15 cellular contexts compared by ENCODE assay signal in the genomic region with DNA sequence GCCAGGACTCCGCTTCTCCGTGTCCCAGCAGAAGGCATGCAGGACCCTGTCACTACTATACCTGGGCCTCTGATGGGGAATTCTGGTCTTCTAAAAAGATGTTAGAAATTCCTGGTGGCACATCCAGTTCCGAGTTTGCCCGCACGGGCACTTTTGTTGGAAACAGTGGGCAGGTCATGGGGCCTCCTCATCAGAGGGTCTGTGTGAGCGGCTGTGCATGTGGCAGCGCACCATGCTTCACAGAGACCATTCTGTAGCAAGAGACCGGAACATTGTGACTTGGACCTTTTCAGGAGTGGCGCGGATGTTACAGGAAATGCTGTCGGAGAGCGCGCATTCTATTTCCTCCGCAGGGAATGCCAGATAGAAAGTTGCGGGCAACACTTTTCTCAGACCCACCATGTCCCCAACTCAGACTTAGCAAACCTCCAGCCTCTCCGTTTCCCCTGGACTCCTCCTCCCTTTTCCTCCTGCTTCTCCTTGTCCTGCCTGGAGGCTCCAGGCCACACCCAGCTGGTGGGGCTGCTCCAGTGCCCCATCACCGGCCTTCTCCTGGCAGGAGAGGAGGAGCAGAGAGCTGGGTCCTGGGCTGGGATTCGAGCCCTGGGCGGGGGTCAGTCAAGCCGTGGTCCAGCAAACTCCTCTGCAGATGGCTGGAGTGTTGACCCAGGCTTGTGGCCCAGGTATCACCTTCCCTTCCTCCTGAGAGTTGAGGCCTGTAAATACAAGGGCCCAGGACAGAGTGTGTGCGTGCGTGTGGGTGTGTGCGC. TPM values are rescaled to one million over a fixed set of nuclear protein-coding genes. Genes with fewer than 3 reads are reported as not detected.
DNase-seq lines count a peak whose midpoint lies in the region; ATAC-seq and TF ChIP-seq lines count a peak whose summit lies in the region.
"Had no signal": no experiment of that assay in that cellular context is flagged by ENCODE, and none has a peak within 500 bp of the region (broad histone marks: within the 10 kb centered on the region; RNA-seq: fewer than 3 reads in every experiment).

No MANE protein-coding gene starts in this region.

- H3K56ac ChIP-seq in H9 (ENCODE audit: insufficient read length, low read depth, low read length) = no peak overlapping the region

- H2BK120ac ChIP-seq in H9 (ENCODE audit: low read depth, low read length, poor library complexity, severe bottlenecking) = no peak overlapping the region
- H2BK120ac ChIP-seq in mesenchymal stem cell (ENCODE audit: low read depth, low read length) = no peak overlapping the region

- H2BK12ac ChIP-seq in H9 (ENCODE audit: insufficient read length, low read depth, low read length) = no peak overlapping the region
- H2BK12ac ChIP-seq in mesenchymal stem cell (ENCODE audit: low read length in 2 of 2) = peak overlapping the region; percentile 11 to 37

- H3K36me3 Mint-ChIP-seq in H9 (ENCODE audit: insufficient read depth in 1 of 3, low read depth in 3 of 3) = peaks cover 7 to 37% (median 24%) of the 10 kb centered on the region in 3 experiments; a peak in 5 of 7 replicates
- peaks cover 93% of the 10 kb centered on the region for H3K36me3 Mint-ChIP-seq in stimulated activated effector memory CD8-positive, alpha-beta T cell treated with anti-CD3 and anti-CD28 coated beads, Interleukin-12 subunit alpha, Interleukin-12 subunit beta, amount 100 ng/mL, for 72 hours
- peaks cover 51% of the 10 kb centered on the region for H3K36me3 Mint-ChIP-seq in activated CD4-positive, alpha-beta T cell treated with anti-CD3 and anti-CD28 coated beads for 36 hours (ENCODE audit: low read depth)

- peaks cover 0 to 7% of the 10 kb centered on the region in 2 donors for H3K36me3 ChIP-seq in adrenal gland (replicated peaks in 1 of 2)
- H3K36me3 ChIP-seq in mesenchymal stem cell (ENCODE audit: control insufficient read depth in 1 of 2, insufficient read depth in 2 of 2, low read depth in 1 of 2, low read length in 2 of 2) = peaks cover 35 to 36% of the 10 kb centered on the region in 2 experiments

- H3K27ac Mint-ChIP-seq in H9 = peak overlapping the region in 2 of 3 experiments; percentile 66 to 74; a peak in 3 of 7 replicates
- peak overlapping the region; percentile 60 for H3K27ac Mint-ChIP-seq in stimulated activated effector memory CD8-positive, alpha-beta T cell treated with anti-CD3 and anti-CD28 coated beads, Interleukin-12 subunit alpha, Interleukin-12 subunit beta, amount 100 ng/mL, for 72 hours
- H3K27ac Mint-ChIP-seq in activated CD4-positive, alpha-beta T cell treated with anti-CD3 and anti-CD28 coated beads for 36 hours = no peak overlapping the region

- no peak for TF ChIP-seq CTCF in H9 (conservative IDR thresholded peaks at IDR 0.05)
- no peak for TF ChIP-seq CTCF in adrenal gland (IDR thresholded peaks at IDR 0.05)

- no peak overlapping the region for H3K4ac ChIP-seq in H9 (ENCODE audit: low read depth, low read length)
- no peak overlapping the region for H3K4ac ChIP-seq in mesenchymal stem cell (ENCODE audit: low read depth in 1 of 2, low read length in 2 of 2)

- H3K4me2 ChIP-seq in H9 (ENCODE audit: insufficient read depth, insufficient read length, low read length) (no peak overlapping the region), mesenchymal stem cell (ENCODE audit: low read length, poor library complexity, severe bottlenecking) (no peak overlapping the region)

- H3K27me3 Mint-ChIP-seq in H9 (ENCODE audit: low read depth) = no peaks in the 10 kb centered on the region
- no peaks in the 10 kb centered on the region for H3K27me3 Mint-ChIP-seq in activated CD4-positive, alpha-beta T cell treated with anti-CD3 and anti-CD28 coated beads for 36 hours

- POLR2A ChIA-PET in activated CD4-positive, alpha-beta T cell treated with anti-CD3 and anti-CD28 coated beads for 36 hours (lab: Charles Lee) = no interaction called here

- no peak overlapping the region for H2BK20ac ChIP-seq in H9 (ENCODE audit: low read depth, low read length, poor library complexity, severe bottlenecking)

- H3K23me2 ChIP-seq in H9 (ENCODE audit: insufficient read length, low read depth, low read length, poor library complexity, severe bottlenecking) = no peaks in the 10 kb centered on the region

- H3K4me1 ChIP-seq in H9 (ENCODE audit: insufficient read depth, low read length) (no peaks in the 10 kb centered on the region; the same call in 1 of the 2 replicates), adrenal gland (replicated peaks in 1 of 2) (peaks cover 0 to 41% of the 10 kb centered on the region in 2 donors), mesenchymal stem cell (ENCODE audit: control insufficient read depth, insufficient read depth, low read depth, low read length) (peaks cover 14% of the 10 kb centered on the region)
- H3K4me1 ChIP-seq: foreskin keratinocyte had no signal

- H3K9me3 ChIP-seq in H9 (ENCODE audit: control insufficient read depth, low read depth, low read length) (no peaks in the 10 kb centered on the region), adrenal gland (replicated peaks in 1 of 3) (no peaks in the 10 kb centered on the region), mesenchymal stem cell (ENCODE audit: control insufficient read depth, low read length) (no peaks in the 10 kb centered on the region)

- no peak overlapping the region for H2AFZ ChIP-seq in H9 (ENCODE audit: low read length)
- no peak overlapping the region for H2AFZ ChIP-seq in mesenchymal stem cell (ENCODE audit: low read depth, low read length)

- H4K91ac ChIP-seq in H9 (ENCODE audit: insufficient read length, low read depth, low read length) = no peak overlapping the region
- H4K91ac ChIP-seq in mesenchymal stem cell (ENCODE audit: low read length) = peak overlapping the region; percentile 79

- intact Hi-C loops in adrenal gland (cut with DNase I) = loop anchor here in 1 of 2 donors (10.0 kb wide), 1 partner anchor 102 kb away; no protein-coding TSS in a partner anchor
- intact Hi-C loops in activated CD4-positive, alpha-beta T cell treated with anti-CD3 and anti-CD28 coated beads for 36 hours (cut with DNase I, micrococcal nuclease) = no loop called here

- H2BK15ac ChIP-seq in H9 (ENCODE audit: low read depth, low read length) (no peak overlapping the region), mesenchymal stem cell (ENCODE audit: low read depth, poor library complexity, severe bottlenecking) (peak overlapping the region; percentile 50)

- peaks cover 4 to 6% of the 10 kb centered on the region in 2 experiments; a peak in 3 of 5 replicates for H3K9me3 Mint-ChIP-seq in H9
- no peaks in the 10 kb centered on the region for H3K9me3 Mint-ChIP-seq in stimulated activated effector memory CD8-positive, alpha-beta T cell treated with anti-CD3 and anti-CD28 coated beads, Interleukin-12 subunit alpha, Interleukin-12 subunit beta, amount 100 ng/mL, for 72 hours
- peaks cover 3% of the 10 kb centered on the region for H3K9me3 Mint-ChIP-seq in activated CD4-positive, alpha-beta T cell treated with anti-CD3 and anti-CD28 coated beads for 36 hours (ENCODE audit: low read depth)

- H2AK5ac ChIP-seq in H9 (ENCODE audit: insufficient read length, low read length) (no peak overlapping the region), mesenchymal stem cell (ENCODE audit: low read length, severe bottlenecking) (no peak overlapping the region)

- H3K4me3 ChIP-seq in adrenal gland (no peak overlapping the region), mesenchymal stem cell (ENCODE audit: insufficient read depth in 1 of 2, low read depth in 1 of 2, low read length in 2 of 2) (no peak overlapping the region)

- no peak overlapping the region for H2BK5ac ChIP-seq in H9 (ENCODE audit: insufficient read length, low read length)
- no peak overlapping the region for H2BK5ac ChIP-seq in mesenchymal stem cell (ENCODE audit: low read depth, low read length, poor library complexity, severe bottlenecking)

- peaks cover 44 to 47% of the 10 kb centered on the region in 2 experiments for H3K4me1 Mint-ChIP-seq in H9
- H3K4me1 Mint-ChIP-seq in stimulated activated effector memory CD8-positive, alpha-beta T cell treated with anti-CD3 and anti-CD28 coated beads, Interleukin-12 subunit alpha, Interleukin-12 subunit beta, amount 100 ng/mL, for 72 hours = peaks cover 74% of the 10 kb centered on the region
- peaks cover 70% of the 10 kb centered on the region for H3K4me1 Mint-ChIP-seq in activated CD4-positive, alpha-beta T cell treated with anti-CD3 and anti-CD28 coated beads for 36 hours

- H3K18ac ChIP-seq in H9 (ENCODE audit: insufficient read length, low read depth, low read length) (no peak overlapping the region), mesenchymal stem cell (ENCODE audit: low read depth in 1 of 2, low read length in 2 of 2) (peak overlapping the region; percentile 55 to 59)

- CTCF ChIA-PET in activated CD4-positive, alpha-beta T cell treated with anti-CD3 and anti-CD28 coated beads for 36 hours (lab: Charles Lee) = no interaction called here

- ATAC-seq in stimulated activated effector memory CD8-positive, alpha-beta T cell treated with anti-CD3 and anti-CD28 coated beads, Interleukin-12 subunit alpha, Interleukin-12 subunit beta, amount 100 ng/mL, for 72 hours = no peak
- no peak for ATAC-seq in activated CD4-positive, alpha-beta T cell treated with anti-CD3 and anti-CD28 coated beads for 36 hours
- ATAC-seq: activated CD4-positive, CD25-positive, alpha-beta regulatory T cell treated with anti-CD3 and anti-CD28 coated beads, Interleukin-2, amount 50 U/mL, for 24 hours had no signal

- H3K27me3 ChIP-seq in H9 (ENCODE audit: insufficient read depth, low read length) = no peaks in the 10 kb centered on the region
- no peaks in the 10 kb centered on the region for H3K27me3 ChIP-seq in adrenal gland
- no peaks in the 10 kb centered on the region for H3K27me3 ChIP-seq in mesenchymal stem cell (ENCODE audit: control insufficient read depth in 1 of 2, insufficient read depth in 1 of 2, low read length in 2 of 2)
- H3K27me3 ChIP-seq: foreskin keratinocyte had no signal

- H3K79me1 ChIP-seq in H9 (ENCODE audit: insufficient read depth, low read depth, low read length, poor library complexity, severe bottlenecking) = no peaks in the 10 kb centered on the region
- peaks cover 46% of the 10 kb centered on the region for H3K79me1 ChIP-seq in mesenchymal stem cell (replicated peaks; ENCODE audit: low read length, poor library complexity, severe bottlenecking)

- H3K23ac ChIP-seq in H9 (ENCODE audit: insufficient read length, low read depth, low read length) (no peak overlapping the region), mesenchymal stem cell (ENCODE audit: low read length in 2 of 2) (no peak overlapping the region)

- no peak overlapping the region; a peak in 1 of 5 replicates for H3K4me3 Mint-ChIP-seq in H9
- H3K4me3 Mint-ChIP-seq in stimulated activated effector memory CD8-positive, alpha-beta T cell treated with anti-CD3 and anti-CD28 coated beads, Interleukin-12 subunit alpha, Interleukin-12 subunit beta, amount 100 ng/mL, for 72 hours = no peak overlapping the region
- no peak overlapping the region for H3K4me3 Mint-ChIP-seq in activated CD4-positive, alpha-beta T cell treated with anti-CD3 and anti-CD28 coated beads for 36 hours

- H3K14ac ChIP-seq in H9 (ENCODE audit: insufficient read depth, low read length) (no peak overlapping the region; the same call in 1 of the 2 replicates), mesenchymal stem cell (ENCODE audit: low read length in 2 of 2) (no peak overlapping the region)

- H3K27ac ChIP-seq in H9 (ENCODE audit: insufficient read length, low read depth, low read length) (no peak overlapping the region), adrenal gland (peak overlapping the region in 3 of 5 donors; percentile 4 to 83 (median 64)), mesenchymal stem cell (ENCODE audit: low read length, poor library complexity, severe bottlenecking) (no peak overlapping the region)
- H3K27ac ChIP-seq: foreskin keratinocyte had no signal

- no peaks in the 10 kb centered on the region; the same call in 1 of the 2 replicates for H3K79me2 ChIP-seq in H9 (ENCODE audit: insufficient read depth, low read length)

- no peak overlapping the region for H4K5ac ChIP-seq in H9 (ENCODE audit: insufficient read length, low read depth, low read length)

- no CpG with 5 or more reads among the region's 23 CpGs for WGBS in H9 (ENCODE audit: extremely low coverage, insufficient read length, low lambda C conversion rate)
- 84 to 95% (median 89%) methylated on average over 19 to 23 of the region's 23 CpGs for WGBS in adrenal gland, 4 donors
- 89% methylated on average over 23 of the region's 23 CpGs for WGBS in mesenchymal stem cell

- no peak for TF ChIP-seq POLR2A in adrenal gland (IDR thresholded peaks at IDR 0.05)

- no peaks in the 10 kb centered on the region for H4K20me1 ChIP-seq in H9 (ENCODE audit: control insufficient read depth, insufficient read depth, insufficient read length)

- H3K9ac ChIP-seq in H9 (ENCODE audit: extremely low read depth, insufficient read length, low read length) (no peak overlapping the region), mesenchymal stem cell (ENCODE audit: low read length) (peak overlapping the region; percentile 17)

- no peak for DNase-seq in H9
- DNase-seq in adrenal gland = no peak
- DNase-seq in mesenchymal stem cell = no peak
- no peak for DNase-seq in stimulated activated effector memory CD8-positive, alpha-beta T cell treated with anti-CD3 and anti-CD28 coated beads, Interleukin-12 subunit alpha, Interleukin-12 subunit beta, amount 100 ng/mL, for 72 hours (ENCODE audit: low spot score in 2 of 2)
- DNase-seq in activated CD4-positive, alpha-beta T cell treated with anti-CD3 and anti-CD28 coated beads for 36 hours = no peak
- no peak for DNase-seq in kidney glomerular epithelial cell (lab: John Stamatoyannopoulos, UW)
- DNase-seq in NCI-H1417 treated with DMSO at 0.1 percent for 48 hours (lab: John Stamatoyannopoulos, UW) = no peak
- DNase-seq in NCI-H146 treated with DMSO at 0.1 percent for 48 hours (lab: John Stamatoyannopoulos, UW; ENCODE audit: unreplicated experiment) = no peak
- DNase-seq: activated T-cell treated with anti-CD3 and anti-CD28 coated beads, Interleukin-2, amount 50 U/mL, for 48 hours; effector CD4-positive, alpha-beta T cell; NCI-H1092 treated with DMSO at 0.1 percent for 48 hours; NCI-H226; SW 1271 had no signal

- no peak overlapping the region for H4K8ac ChIP-seq in H9 (replicated peaks; ENCODE audit: insufficient read length, low read depth, low read length)
- H4K8ac ChIP-seq in mesenchymal stem cell (ENCODE audit: low read length) = no peak overlapping the region

- H3T11ph ChIP-seq in H9 (ENCODE audit: low read length) = no peak overlapping the region

RNA-seq across cellular contexts. Expression of gene KLF13, which starts 46.6 kb away (rescaled TPM):
- total RNA-seq in H9 (2021) = 30.6 and 33.4 TPM in 2 replicates
- total RNA-seq in adrenal gland = 10 to 100 TPM; 19.9 to 65.9 (median 37.8) TPM
- polyA plus RNA-seq in adrenal gland = 10 to 100 TPM; 17.3 to 33.5 (median 21.0) TPM
- polyA plus RNA-seq in mesenchymal stem cell (2013, experiment 1 of 2) = 93.2 TPM
- 91.8 TPM for polyA plus RNA-seq in mesenchymal stem cell (2013, experiment 2 of 2)
- total RNA-seq in activated CD4-positive, alpha-beta T cell treated with anti-CD3 and anti-CD28 coated beads for 36 hours = 100 to 1,000 TPM; 147 to 212 TPM

Comparison
In these comparisons a context has a peak if more than half of its experiments do, and no peak if none do; other contexts are left out.
1. H3K27ac ChIP-seq: peak in adrenal gland (3 of 5); none in H9 (single experiment) and mesenchymal stem cell (single experiment).